In genomic region chr7:148717266-148717793, GRCh38 we compare ENCODE assay signal across 20 cellular contexts.
"Had no signal": no experiment of that assay in that cellular context is flagged by ENCODE, and none has a peak within 500 bp of the region (broad histone marks: within the 10 kb centered on the region; RNA-seq: fewer than 3 reads in every experiment).

No MANE protein-coding gene starts in this region.

- H3K9me3 Mint-ChIP-seq: activated CD4-positive, alpha-beta T cell treated with anti-CD3 and anti-CD28 coated beads, Interleukin-2, amount 10 ng/mL, durations not matched to agents 24 days and 14 days; activated CD8-positive, alpha-beta T cell treated with anti-CD3 and anti-CD28 coated beads for 36 hours; activated naive CD4-positive, alpha-beta T cell treated with anti-CD3 and anti-CD28 coated beads for 36 hours; activated T-cell treated with anti-CD3 and anti-CD28 coated beads, Interleukin-2, amount 50 U/mL, for 24 hours; activated T-helper 2 cell treated with anti-CD3 and anti-CD28 coated beads, Interferon-gamma antibody, Interleukin-2, Interleukin-4, amounts not matched to agents 10 μg/mL and 5 μg/mL and 100 μg/mL, durations not matched to agents 14 hours and 24 hours and 36 hours had no signal

- H3K27ac Mint-ChIP-seq: activated CD4-positive, alpha-beta T cell treated with anti-CD3 and anti-CD28 coated beads, Interleukin-2, amount 10 ng/mL, durations not matched to agents 24 days and 14 days; activated CD8-positive, alpha-beta T cell treated with anti-CD3 and anti-CD28 coated beads for 36 hours; activated naive CD4-positive, alpha-beta T cell treated with anti-CD3 and anti-CD28 coated beads for 36 hours; activated T-helper 2 cell treated with anti-CD3 and anti-CD28 coated beads, Interferon-gamma antibody, Interleukin-2, Interleukin-4, amounts not matched to agents 10 μg/mL and 5 μg/mL and 100 μg/mL, durations not matched to agents 14 hours and 24 hours and 36 hours; nephron progenitor cell had no signal

- H3K36me3 ChIP-seq: adrenal gland, esophagus muscularis mucosa, lower lobe of right lung, tibial nerve had no signal

- H3K27me3 Mint-ChIP-seq: activated CD4-positive, alpha-beta T cell treated with anti-CD3 and anti-CD28 coated beads, Interleukin-2, amount 10 ng/mL, durations not matched to agents 24 days and 14 days; activated CD8-positive, alpha-beta T cell treated with anti-CD3 and anti-CD28 coated beads for 36 hours; activated T-cell treated with anti-CD3 and anti-CD28 coated beads, Interleukin-2, amount 50 U/mL, for 24 hours had no signal

- H3K27me3 ChIP-seq: adrenal gland, esophagus muscularis mucosa, tibial nerve had no signal

- H3K9me3 ChIP-seq: adrenal gland, esophagus muscularis mucosa, lower lobe of right lung, tibial nerve had no signal

- ATAC-seq: activated CD8-positive, alpha-beta T cell treated with anti-CD3 and anti-CD28 coated beads for 36 hours; left cardiac atrium; lower lobe of right lung had no signal

- DNase-seq: activated CD4-positive, alpha-beta T cell treated with anti-CD3 and anti-CD28 coated beads, Interleukin-2, amount 10 ng/mL, durations not matched to agents 24 days and 14 days; activated CD4-positive, CD25-positive, alpha-beta regulatory T cell; activated CD8-positive, alpha-beta T cell treated with anti-CD3 and anti-CD28 coated beads for 36 hours; activated naive CD4-positive, alpha-beta T cell treated with anti-CD3 and anti-CD28 coated beads for 36 hours; activated T-cell treated with anti-CD3 and anti-CD28 coated beads, Interleukin-2, amount 50 U/mL, for 24 hours; adrenal gland; cerebellar nuclear complex; cortex of kidney; left cardiac atrium; lower lobe of right lung; nephron progenitor cell; nucleus accumbens; retina; stimulated activated CD4-positive, alpha-beta T cell treated with anti-CD3 and anti-CD28 coated beads, Interleukin-2, amount 100 ng/mL, for 24 hours; stimulated activated naive CD4-positive, alpha-beta T cell treated with Interleukin-2 at 50 U/mL for 16 hours; T-helper 1 cell; T-helper 9 cell had no signal

- H3K4me3 ChIP-seq: adrenal gland, esophagus muscularis mucosa, lower lobe of right lung, tibial nerve had no signal

- H3K27ac ChIP-seq: adrenal gland, esophagus muscularis mucosa, lower lobe of right lung, tibial nerve had no signal

- H3K4me3 Mint-ChIP-seq: activated CD4-positive, alpha-beta T cell treated with anti-CD3 and anti-CD28 coated beads, Interleukin-2, amount 10 ng/mL, durations not matched to agents 24 days and 14 days; activated CD8-positive, alpha-beta T cell treated with anti-CD3 and anti-CD28 coated beads for 36 hours; activated naive CD4-positive, alpha-beta T cell treated with anti-CD3 and anti-CD28 coated beads for 36 hours; activated T-cell treated with anti-CD3 and anti-CD28 coated beads, Interleukin-2, amount 50 U/mL, for 24 hours; nephron progenitor cell had no signal
